Comparison of ENCODE assay signal across 1 cellular context in the genomic region with DNA sequence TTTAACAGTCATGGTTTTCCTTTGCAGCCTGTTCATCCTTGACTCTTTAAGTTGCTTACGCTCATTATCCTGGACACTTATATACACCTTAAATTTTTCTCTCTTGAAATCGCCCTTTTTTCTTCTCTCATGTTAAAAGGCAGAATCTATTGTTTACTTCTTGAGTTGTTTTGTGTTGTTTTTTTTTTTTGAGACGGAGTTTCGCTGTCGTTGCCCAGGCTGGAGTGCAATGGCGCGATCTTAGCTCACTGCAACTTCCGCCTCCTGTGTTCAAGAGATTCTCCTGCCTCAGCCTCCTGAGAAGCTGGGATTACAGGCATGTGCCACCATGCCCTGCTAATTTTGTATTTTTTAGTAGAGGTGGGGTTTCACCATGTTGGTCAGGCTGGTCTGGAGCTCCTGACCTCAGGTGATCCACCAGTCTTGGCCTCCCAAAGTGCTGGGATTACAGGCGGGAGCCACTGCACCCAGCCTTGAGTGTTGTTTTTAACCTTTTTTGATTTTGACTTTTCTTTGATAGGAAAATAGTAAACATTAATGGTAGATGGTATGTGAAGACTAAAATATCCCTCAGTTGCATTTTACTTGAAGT.
TF ChIP-seq lines count a peak whose summit lies in the region.

No MANE protein-coding gene starts in this region.

TF ChIP-seq in GM12878, 131 proteins besides CTCF, POLR2A, EP300 and RAD21:
- TF ChIP-seq, protein P1, sequence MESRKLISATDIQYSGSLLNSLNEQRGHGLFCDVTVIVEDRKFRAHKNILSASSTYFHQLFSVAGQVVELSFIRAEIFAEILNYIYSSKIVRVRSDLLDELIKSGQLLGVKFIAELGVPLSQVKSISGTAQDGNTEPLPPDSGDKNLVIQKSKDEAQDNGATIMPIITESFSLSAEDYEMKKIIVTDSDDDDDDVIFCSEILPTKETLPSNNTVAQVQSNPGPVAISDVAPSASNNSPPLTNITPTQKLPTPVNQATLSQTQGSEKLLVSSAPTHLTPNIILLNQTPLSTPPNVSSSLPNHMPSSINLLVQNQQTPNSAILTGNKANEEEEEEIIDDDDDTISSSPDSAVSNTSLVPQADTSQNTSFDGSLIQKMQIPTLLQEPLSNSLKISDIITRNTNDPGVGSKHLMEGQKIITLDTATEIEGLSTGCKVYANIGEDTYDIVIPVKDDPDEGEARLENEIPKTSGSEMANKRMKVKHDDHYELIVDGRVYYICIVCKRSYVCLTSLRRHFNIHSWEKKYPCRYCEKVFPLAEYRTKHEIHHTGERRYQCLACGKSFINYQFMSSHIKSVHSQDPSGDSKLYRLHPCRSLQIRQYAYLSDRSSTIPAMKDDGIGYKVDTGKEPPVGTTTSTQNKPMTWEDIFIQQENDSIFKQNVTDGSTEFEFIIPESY (IDR thresholded peaks at IDR 0.05) = peak; percentile 44; the same call in 1 of the 2 replicates
- TF ChIP-seq NBN (IDR thresholded peaks at IDR 0.05) (0 out of 2 replicates have a peak, but pooled peaks have one; percentile 37), SMARCA5 (IDR thresholded peaks at IDR 0.05) (0 out of 2 replicates have a peak, but pooled peaks have one; percentile 5), HDGF (IDR thresholded peaks at IDR 0.05) (peak; percentile 81), RB1 (IDR thresholded peaks at IDR 0.05; ENCODE audit: borderline replicate concordance) (peak; percentile 20; the same call in 1 of the 2 replicates)
- TF ChIP-seq, protein P2, sequence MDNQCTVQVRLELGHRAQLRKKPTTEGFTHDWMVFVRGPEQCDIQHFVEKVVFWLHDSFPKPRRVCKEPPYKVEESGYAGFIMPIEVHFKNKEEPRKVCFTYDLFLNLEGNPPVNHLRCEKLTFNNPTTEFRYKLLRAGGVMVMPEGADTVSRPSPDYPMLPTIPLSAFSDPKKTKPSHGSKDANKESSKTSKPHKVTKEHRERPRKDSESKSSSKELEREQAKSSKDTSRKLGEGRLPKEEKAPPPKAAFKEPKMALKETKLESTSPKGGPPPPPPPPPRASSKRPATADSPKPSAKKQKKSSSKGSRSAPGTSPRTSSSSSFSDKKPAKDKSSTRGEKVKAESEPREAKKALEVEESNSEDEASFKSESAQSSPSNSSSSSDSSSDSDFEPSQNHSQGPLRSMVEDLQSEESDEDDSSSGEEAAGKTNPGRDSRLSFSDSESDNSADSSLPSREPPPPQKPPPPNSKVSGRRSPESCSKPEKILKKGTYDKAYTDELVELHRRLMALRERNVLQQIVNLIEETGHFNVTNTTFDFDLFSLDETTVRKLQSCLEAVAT (IDR thresholded peaks at IDR 0.05) = peak; percentile 99
